27 cellular contexts compared by ENCODE assay signal in genomic region chr17:28268610-28269313, GRCh38.
"Had no signal": no experiment of that assay in that cellular context is flagged by ENCODE, and none has a peak within 500 bp of the region (broad histone marks: within the 10 kb centered on the region; RNA-seq: fewer than 3 reads in every experiment).

No MANE protein-coding gene starts in this region.

- H3K9me3 ChIP-seq: esophagus squamous epithelium, ovary, psoas muscle, stomach, thyroid gland had no signal

- H3K27me3 ChIP-seq: ovary, thyroid gland had no signal

- DNase-seq: dermis blood vessel endothelial cell; effector memory CD4-positive, alpha-beta T cell; erythroblast; esophagus squamous epithelium; foreskin melanocyte; glutamatergic neuron; heart right ventricle; hippocampal formation; kidney glomerular epithelial cell; natural killer cell; occipital lobe; ovary; posterior cingulate gyrus; psoas muscle; right cardiac atrium; spleen; stimulated activated CD4-positive, alpha-beta T cell treated with anti-CD3 and anti-CD28 coated beads, Interleukin-4, amount 100 ng/mL, for 4 hours; thyroid gland had no signal

- H3K4me1 ChIP-seq: heart right ventricle, psoas muscle, spleen, stomach, thyroid gland had no signal

- H3K4me1 Mint-ChIP-seq: memory B cell; natural killer cell; stimulated activated memory B cell treated with anti-CD40 and anti-IgM and Interleukin-4, amounts not matched to agents 10 μg/mL and 1 μg/mL and 100 μg/mL, for 72 hours had no signal

- H3K36me3 Mint-ChIP-seq: memory B cell; natural killer cell; stimulated activated memory B cell treated with anti-CD40 and anti-IgM and Interleukin-4, amounts not matched to agents 10 μg/mL and 1 μg/mL and 100 μg/mL, for 72 hours; type B pancreatic cell had no signal

- H3K27ac ChIP-seq: coronary artery, esophagus squamous epithelium, heart right ventricle, ovary, psoas muscle, skin epidermis, spleen, stomach, thyroid gland had no signal

- H3K4me3 ChIP-seq: coronary artery, esophagus squamous epithelium, heart right ventricle, lung, ovary, psoas muscle, skin epidermis, spleen, stomach, thyroid gland had no signal

- H3K36me3 ChIP-seq: esophagus squamous epithelium, heart right ventricle, ovary, spleen, stomach, thyroid gland had no signal

- H3K4me3 Mint-ChIP-seq: memory B cell; natural killer cell; stimulated activated memory B cell treated with anti-CD40 and anti-IgM and Interleukin-4, amounts not matched to agents 10 μg/mL and 1 μg/mL and 100 μg/mL, for 72 hours; type B pancreatic cell had no signal

- H3K9me3 Mint-ChIP-seq: type B pancreatic cell had no signal

- ATAC-seq: heart right ventricle; natural killer cell; psoas muscle; right cardiac atrium; stimulated activated memory B cell treated with anti-CD40 and anti-IgM and Interleukin-4, amounts not matched to agents 10 μg/mL and 1 μg/mL and 100 μg/mL, for 72 hours had no signal

- H3K27ac Mint-ChIP-seq: memory B cell; natural killer cell; stimulated activated memory B cell treated with anti-CD40 and anti-IgM and Interleukin-4, amounts not matched to agents 10 μg/mL and 1 μg/mL and 100 μg/mL, for 72 hours; type B pancreatic cell had no signal

- FAIRE-seq: endometrium, islet of Langerhans had no signal
